ENCODE assay signal across 18 cellular contexts in genomic region chr7:46319841-46320240, GRCh38.
"Had no signal": no experiment of that assay in that cellular context is flagged by ENCODE, and none has a peak within 500 bp of the region (broad histone marks: within the 10 kb centered on the region; RNA-seq: fewer than 3 reads in every experiment).

No MANE protein-coding gene starts in this region.

- H3K27me3 Mint-ChIP-seq: activated CD4-positive, alpha-beta memory T cell treated with anti-CD3 and anti-CD28 coated beads, Interleukin-2, amount 10 ng/mL, durations not matched to agents 7 days and 5 days had no signal

- H3K36me3 Mint-ChIP-seq: WTC11 had no signal

- H3K27me3 ChIP-seq: colonic mucosa, esophagus muscularis mucosa, heart left ventricle, tibial artery had no signal

- H3K9me3 ChIP-seq: colonic mucosa, heart left ventricle, tibial artery had no signal

- H3K27ac ChIP-seq: colonic mucosa, esophagus muscularis mucosa, heart left ventricle, parathyroid adenoma, tibial artery had no signal

- H3K36me3 ChIP-seq: colonic mucosa, esophagus muscularis mucosa, heart left ventricle, tibial artery had no signal

- ATAC-seq: activated T-cell treated with anti-CD3 and anti-CD28 coated beads, Interleukin-2, amount 50 U/mL, for 4 hours; heart left ventricle; WTC11 had no signal

- H3K4me1 ChIP-seq: colonic mucosa, esophagus muscularis mucosa, heart left ventricle, parathyroid adenoma, tibial artery had no signal

- H3K4me1 Mint-ChIP-seq: activated CD4-positive, alpha-beta memory T cell treated with anti-CD3 and anti-CD28 coated beads, Interleukin-2, amount 10 ng/mL, durations not matched to agents 7 days and 5 days; WTC11 had no signal

- H3K4me3 Mint-ChIP-seq: activated CD4-positive, alpha-beta memory T cell treated with anti-CD3 and anti-CD28 coated beads, Interleukin-2, amount 10 ng/mL, durations not matched to agents 7 days and 5 days; activated T-cell treated with anti-CD3 and anti-CD28 coated beads, Interleukin-2, amount 50 U/mL, for 4 hours; WTC11 had no signal

- H3K4me3 ChIP-seq: colonic mucosa, esophagus muscularis mucosa, heart left ventricle, lung, tibial artery had no signal

- H3K27ac Mint-ChIP-seq: activated CD4-positive, alpha-beta memory T cell treated with anti-CD3 and anti-CD28 coated beads, Interleukin-2, amount 10 ng/mL, durations not matched to agents 7 days and 5 days; WTC11 had no signal

- H3K9me3 Mint-ChIP-seq: WTC11 had no signal

- DNase-seq: activated CD4-positive, alpha-beta memory T cell treated with anti-CD3 and anti-CD28 coated beads, Interleukin-2, amount 10 ng/mL, durations not matched to agents 7 days and 5 days; activated CD4-positive, alpha-beta T cell treated with anti-CD3 and anti-CD28 coated beads for 4 hours; activated effector memory CD4-positive, alpha-beta T cell treated with Interleukin-2 at 50 U/mL for 16 hours; activated naive CD4-positive, alpha-beta T cell treated with anti-CD3 and anti-CD28 coated beads, Interleukin-2, amount 50 U/mL, for 16 hours; activated T-cell treated with anti-CD3 and anti-CD28 coated beads, Interleukin-2, amount 50 U/mL, for 4 hours; caudate nucleus; colonic mucosa; foreskin melanocyte; heart left ventricle; stimulated activated CD4-positive, alpha-beta T cell treated with anti-CD3 and anti-CD28 coated beads, Interleukin-15, amount 100 ng/mL, for 24 hours; stimulated activated CD4-positive, alpha-beta T cell treated with anti-CD3 and anti-CD28 coated beads, Interleukin-4, amount 100 ng/mL, for 1 hour; stimulated activated naive CD4-positive, alpha-beta T cell; T-helper 2 cell; tibial artery had no signal
